In genomic region chr2:117935954-117936353, GRCh38 we compare ENCODE assay signal across 15 cellular contexts.
DNase-seq lines count a peak whose midpoint lies in the region; ATAC-seq and TF ChIP-seq lines count a peak whose summit lies in the region.
"Had no signal": no experiment of that assay in that cellular context is flagged by ENCODE, and none has a peak within 500 bp of the region (broad histone marks: within the 10 kb centered on the region; RNA-seq: fewer than 3 reads in every experiment).

No MANE protein-coding gene starts in this region.

- peaks cover 28% of the 10 kb centered on the region in 2 donors for H3K4me1 Mint-ChIP-seq in immature natural killer cell

- ATAC-seq in Right ventricle myocardium inferior (peak; percentile 59), left cardiac atrium (peak; percentile 66 to 69), HG03108 (IDR thresholded peaks at IDR 0.05; ENCODE audit: unreplicated experiment) (no peak)

- H3K9me3 Mint-ChIP-seq in immature natural killer cell, result no peaks in the 10 kb centered on the region
- H3K9me3 Mint-ChIP-seq: HFFc6 had no signal

- no peak overlapping the region for H3K4me3 Mint-ChIP-seq in immature natural killer cell
- H3K4me3 Mint-ChIP-seq: CD4-positive, CD25-positive, alpha-beta regulatory T cell; HFFc6 had no signal

- H3K27me3 Mint-ChIP-seq in immature natural killer cell (ENCODE audit: low read depth in 3 of 3), result peaks cover 0 to 3% (median 0%) of the 10 kb centered on the region in 3 donors
- H3K27me3 Mint-ChIP-seq: CD4-positive, CD25-positive, alpha-beta regulatory T cell had no signal

- H3K36me3 Mint-ChIP-seq in immature natural killer cell, result peaks cover 47 to 61% (median 56%) of the 10 kb centered on the region in 3 donors

- DNase-seq in Right ventricle myocardium inferior (ENCODE audit: missing footprints), result no peak
- DNase-seq in right atrium auricular region (ENCODE audit: low spot score), result no peak
- DNase-seq in left cardiac atrium, result no peak
- DNase-seq in medulla oblongata (ENCODE audit: extremely low spot score), result peak; percentile 38
- no peak for DNase-seq in cerebellum (ENCODE audit: low spot score)
- DNase-seq in immature natural killer cell, result no peak
- DNase-seq: 8988T; CD4-positive, CD25-positive, alpha-beta regulatory T cell; DMS53; GF-D8; HCEC 1CT; HFFc6 had no signal

- peak overlapping the region in 1 of 6 donors; percentile 56 for H3K27ac Mint-ChIP-seq in immature natural killer cell
- H3K27ac Mint-ChIP-seq: CD4-positive, CD25-positive, alpha-beta regulatory T cell; HFFc6 had no signal

- no peaks in the 10 kb centered on the region for H3K9me3 ChIP-seq in right atrium auricular region

- intact Hi-C loops in Right ventricle myocardium inferior (cut with DNase I) (loop anchor here (10.0 kb wide), 1 partner anchor 101 kb away; no protein-coding TSS in a partner anchor), left cardiac atrium (cut with DNase I) (loop anchor here in 1 of 2 donors (10.0 kb wide), 1 partner anchor 101 kb away; no protein-coding TSS in a partner anchor)

- H3K27me3 ChIP-seq in right atrium auricular region, result no peaks in the 10 kb centered on the region
- H3K27me3 ChIP-seq: BLaER1 treated with 17β-estradiol and CSF1 and Interleukin-3, amounts not matched to agents 10 nM and 100 nM had no signal

- H3K36me3 ChIP-seq in right atrium auricular region, result peaks cover 76% of the 10 kb centered on the region

- TF ChIP-seq CTCF in right atrium auricular region (IDR thresholded peaks at IDR 0.05), result no peak

- peaks cover 0 to 27% of the 10 kb centered on the region in 2 donors for H3K4me1 ChIP-seq in right atrium auricular region
- H3K4me1 ChIP-seq: BLaER1 treated with 17β-estradiol and CSF1 and Interleukin-3, amounts not matched to agents 10 nM and 100 nM had no signal

- no peak overlapping the region for H3K4me3 ChIP-seq in right atrium auricular region
- H3K4me3 ChIP-seq: BLaER1 treated with 17β-estradiol and CSF1 and Interleukin-3, amounts not matched to agents 10 nM and 100 nM had no signal

- H3K27ac ChIP-seq in right atrium auricular region, result no peak overlapping the region
- H3K27ac ChIP-seq: BLaER1 treated with 17β-estradiol and CSF1 and Interleukin-3, amounts not matched to agents 10 nM and 100 nM; HL-60 had no signal
